8 cellular contexts compared by ENCODE assay signal in the genomic region with DNA sequence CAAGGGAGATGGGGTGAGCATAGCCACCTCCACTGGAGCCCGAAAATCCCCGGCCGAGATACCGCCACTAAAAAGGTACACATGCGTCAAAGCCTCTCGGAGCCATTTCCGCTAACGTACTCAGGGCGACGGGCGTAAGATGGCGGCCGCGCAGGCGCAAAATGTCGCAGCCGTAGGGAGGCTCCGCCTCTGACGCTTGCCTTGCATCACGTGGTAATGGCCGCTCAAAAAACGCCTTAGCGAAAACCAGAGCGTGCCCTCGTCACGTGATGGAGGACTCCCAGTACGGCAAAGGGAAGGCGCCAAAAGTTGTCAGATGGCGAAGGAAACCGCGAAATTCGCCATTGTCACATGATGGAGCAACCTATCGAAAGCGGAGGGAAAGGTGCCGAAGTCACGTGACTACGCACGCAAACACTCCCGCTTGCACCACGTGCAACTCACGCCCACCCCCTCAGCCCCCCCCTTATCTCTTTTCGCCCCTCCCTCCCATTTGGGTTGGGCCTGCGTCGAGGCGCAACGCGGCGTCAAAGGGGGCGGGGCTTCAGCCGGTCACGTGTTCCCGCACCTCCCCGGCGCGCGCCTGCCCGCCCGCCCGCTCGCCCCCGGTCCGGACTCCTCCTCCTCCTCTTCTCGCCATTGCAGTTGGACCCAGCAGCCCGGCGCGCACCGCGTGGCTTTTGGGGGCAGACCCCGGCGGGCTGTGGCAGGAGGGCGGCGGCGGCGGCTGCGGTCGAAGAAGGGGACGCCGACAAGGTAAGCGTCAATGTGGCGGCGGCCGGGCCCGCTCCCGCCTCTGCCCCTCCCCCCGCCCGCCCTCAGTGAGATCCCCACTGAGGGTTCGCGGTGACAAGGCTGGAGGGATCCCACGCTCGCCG. TPM values are rescaled to one million over a fixed set of nuclear protein-coding genes. Genes with fewer than 3 reads are reported as not detected.
DNase-seq lines count a peak whose midpoint lies in the region; ATAC-seq, FAIRE-seq and TF ChIP-seq lines count a peak whose summit lies in the region.

TSS of gene ILF3 (plus strand) at position 615 of the 878 bp plus-strand sequence. CDS start 16,260 bp downstream, outside the sequence.

- DNase-seq in NCI-H1436 (lab: John Stamatoyannopoulos, UW) (peak; percentile 100), T follicular helper cell (ENCODE audit: low read depth) (peak; percentile 100), adipocyte (ENCODE audit: low read depth) (peak; percentile 100), Right ventricle myocardium superior (peak; percentile 100), pancreas (peak; percentile 99 to 100 (median 100)), tibial artery (peak; percentile 100)

- peaks cover 3% of the 10 kb centered on the region for H3K36me3 ChIP-seq in adipocyte (ENCODE audit: control insufficient read depth, insufficient read depth, low read length, severe bottlenecking)
- H3K36me3 ChIP-seq in pancreas = no peaks in the 10 kb centered on the region
- H3K36me3 ChIP-seq in tibial artery = no peaks in the 10 kb centered on the region

- H3K9ac ChIP-seq in adipocyte (ENCODE audit: low read length) = peak within 1 kb of the TSS; percentile 98

- no peaks in the 10 kb centered on the region for H3K9me3 ChIP-seq in adipocyte (ENCODE audit: control insufficient read depth, low read length)
- no peaks in the 10 kb centered on the region for H3K9me3 ChIP-seq in pancreas
- no peaks in the 10 kb centered on the region for H3K9me3 ChIP-seq in tibial artery

- H3K27ac ChIP-seq in pancreas (peak within 1 kb of the TSS; percentile 95 to 98 (median 97)), tibial artery (peak within 1 kb of the TSS; percentile 98)

- FAIRE-seq in pancreas (lab: Jason Lieb, UNC) = peak; percentile 83

- H3K4me1 ChIP-seq in adipocyte (ENCODE audit: control insufficient read depth, insufficient read depth, low read length) (peaks cover 26% of the 10 kb centered on the region), pancreas (peaks cover 4 to 14% (median 8%) of the 10 kb centered on the region in 3 donors), tibial artery (peaks cover 0 to 48% (median 16%) of the 10 kb centered on the region in 4 donors)

- no peaks in the 10 kb centered on the region for H3K27me3 ChIP-seq in adipocyte (replicated peaks; ENCODE audit: control insufficient read depth, insufficient read depth, low read length)
- no peaks in the 10 kb centered on the region for H3K27me3 ChIP-seq in pancreas
- no peaks in the 10 kb centered on the region for H3K27me3 ChIP-seq in tibial artery

- WGBS in pancreas, 2 donors = 0% methylated on average over 68 to 91 of the region's 91 CpGs

- ATAC-seq in HG02798 (IDR thresholded peaks at IDR 0.05; ENCODE audit: poor library complexity, unreplicated experiment) (peak; percentile 80), Right ventricle myocardium superior (ENCODE audit: poor library complexity) (peak; percentile 94), pancreas (peak; percentile 85 to 93 (median 86))

- peak within 1 kb of the TSS; percentile 76 for H3K4me3 ChIP-seq in GM12875 (ENCODE audit: low read depth, low read length)
- H3K4me3 ChIP-seq in adipocyte (ENCODE audit: low read length) = peak within 1 kb of the TSS; percentile 93
- H3K4me3 ChIP-seq in pancreas = peak within 1 kb of the TSS; percentile 84 to 96 (median 94)
- peak within 1 kb of the TSS; percentile 98 to 100 for H3K4me3 ChIP-seq in tibial artery

- intact Hi-C loops in Right ventricle myocardium superior (cut with DNase I) = no loop called here
- intact Hi-C loops in pancreas (cut with DNase I) = no loop called here
- intact Hi-C loops in tibial artery (cut with DNase I; ENCODE audit: low total_unique reads) = no loop called here

- TF ChIP-seq CTCF in GM12875 (IDR thresholded peaks at IDR 0.05; ENCODE audit: borderline replicate concordance, insufficient read depth, low read depth, low read length) (no peak), pancreas (IDR thresholded peaks at IDR 0.05) (no peak), tibial artery (IDR thresholded peaks at IDR 0.05) (no peak)

RNA-seq across cellular contexts. Expression of gene ILF3, which starts in this region (rescaled TPM):
- total RNA-seq in Right ventricle myocardium superior (91.7 TPM), pancreas (100 to 1,000 TPM in 4 of 6 donors, 10 to 100 TPM in 2; 70.5 to 126 (median 109) TPM)
- polyA plus RNA-seq in pancreas = 100 to 1,000 TPM; 109 to 129 TPM

Comparison
In these comparisons a context has a peak if more than half of its experiments do, and no peak if none do; other contexts are left out.
1. Peak in every context shown above with its lines: DNase-seq, ATAC-seq, H3K4me3 ChIP-seq and H3K27ac ChIP-seq.